In genomic region chr16:2529961-2530628, GRCh38 we compare ENCODE assay signal across 12 cellular contexts. TPM values are rescaled to one million over a fixed set of nuclear protein-coding genes. Genes with fewer than 3 reads are reported as not detected.
DNase-seq lines count a peak whose midpoint lies in the region; ATAC-seq, FAIRE-seq and TF ChIP-seq lines count a peak whose summit lies in the region.
"Had no signal": no experiment of that assay in that cellular context is flagged by ENCODE, and none has a peak within 500 bp of the region (broad histone marks: within the 10 kb centered on the region; RNA-seq: fewer than 3 reads in every experiment).

No MANE protein-coding gene starts in this region.

- peaks cover 0 to 5% (median 0%) of the 10 kb centered on the region in 3 donors for H3K27me3 Mint-ChIP-seq in CD14-positive monocyte (ENCODE audit: low read depth in 3 of 3)
- H3K27me3 Mint-ChIP-seq in natural killer cell (ENCODE audit: low read depth in 2 of 2), result no peaks in the 10 kb centered on the region

- 0 out of 2 replicates have a peak, but pooled peaks have one; percentile 6 for TF ChIP-seq POLR2A in GM12892 (IDR thresholded peaks at IDR 0.05; ENCODE audit: low read depth, low read length)

- no peaks in the 10 kb centered on the region for H3K27me3 ChIP-seq in ascending aorta
- H3K27me3 ChIP-seq: testis had no signal

- H3K4me1 ChIP-seq in ascending aorta, result peaks cover 0 to 11% of the 10 kb centered on the region in 2 donors
- H3K4me1 ChIP-seq: testis had no signal

- H3K9me3 Mint-ChIP-seq in CD14-positive monocyte, result no peaks in the 10 kb centered on the region
- H3K9me3 Mint-ChIP-seq in natural killer cell, result no peaks in the 10 kb centered on the region

- H3K9me3 ChIP-seq in ascending aorta, result no peaks in the 10 kb centered on the region
- H3K9me3 ChIP-seq: testis had no signal

- FAIRE-seq in GM12892 (lab: Jason Lieb, UNC), result no peak
- FAIRE-seq: endothelial cell of umbilical vein had no signal

- intact Hi-C loops in CD14-positive monocyte (cut with micrococcal nuclease) (no loop called here), natural killer cell (cut with micrococcal nuclease) (no loop called here), ascending aorta (cut with DNase I) (loop anchor here (5.0 to 10.0 kb wide), 5 partner anchors 142 to 1218 kb away; partner anchors contain the start of genes FLYWCH1, HCFC1R1, THOC6 and TNFRSF12A)

- H3K4me3 ChIP-seq in coronary artery, result no peak overlapping the region
- H3K4me3 ChIP-seq in ascending aorta, result no peak overlapping the region
- H3K4me3 ChIP-seq: testis had no signal

- ATAC-seq in natural killer cell (no peak), HG02884 (IDR thresholded peaks at IDR 0.05; ENCODE audit: unreplicated experiment) (no peak), HG02970 (IDR thresholded peaks at IDR 0.05; ENCODE audit: low FRiP score, unreplicated experiment) (no peak)

- no peak overlapping the region for H3K27ac ChIP-seq in coronary artery
- H3K27ac ChIP-seq in ascending aorta, result no peak overlapping the region
- H3K27ac ChIP-seq: WERI-Rb-1 had no signal

- H3K4me3 Mint-ChIP-seq in CD14-positive monocyte, result no peak overlapping the region
- no peak overlapping the region for H3K4me3 Mint-ChIP-seq in natural killer cell

- H3K27ac Mint-ChIP-seq in CD14-positive monocyte (peak overlapping the region; percentile 45 to 83 (median 67)), natural killer cell (peak overlapping the region; percentile 98 to 100)

- TF ChIP-seq CTCF in CD14-positive monocyte (IDR thresholded peaks at IDR 0.05) (no peak), coronary artery (IDR thresholded peaks at IDR 0.05) (no peak), natural killer cell (IDR thresholded peaks at IDR 0.05) (no peak), ascending aorta (IDR thresholded peaks at IDR 0.05) (no peak)

- H3K36me3 Mint-ChIP-seq in CD14-positive monocyte (peaks cover 32 to 55% of the 10 kb centered on the region in 2 donors), natural killer cell (no peaks in the 10 kb centered on the region)

- peaks cover 21 to 34% of the 10 kb centered on the region in 2 donors for H3K36me3 ChIP-seq in ascending aorta

- DNase-seq in CD14-positive monocyte (ENCODE audit: low spot score) (no peak), GM12892 (ENCODE audit: insufficient read length) (no peak), coronary artery (ENCODE audit: low spot score) (peak; percentile 71), natural killer cell (no peak), ascending aorta (ENCODE audit: low spot score in 2 of 2) (no peak)
- DNase-seq: DMS 273 treated with DMSO at 0.1 percent for 48 hours, NCI-H1436, testis, WERI-Rb-1 had no signal

- peaks cover 32% of the 10 kb centered on the region for H3K4me1 Mint-ChIP-seq in CD14-positive monocyte
- peaks cover 18 to 26% of the 10 kb centered on the region in 2 donors for H3K4me1 Mint-ChIP-seq in natural killer cell

RNA-seq across cellular contexts. Expression of gene CEMP1, which starts 1.1 kb away (rescaled TPM):
- polyA plus RNA-seq in CD14-positive monocyte, result under 1 TPM in 1 of 2 donors, not detected in 1; 0.56 TPM
- not detected for polyA plus RNA-seq in GM12892 (2012; ENCODE audit: missing spikeins)
- under 1 TPM; 0.28 to 0.56 (median 0.45) TPM for total RNA-seq in natural killer cell
- total RNA-seq in ascending aorta, result not detected
- total RNA-seq: endothelial cell of umbilical vein had no signal
- polyA plus RNA-seq: endothelial cell of umbilical vein had no signal

RNA-seq across cellular contexts. Expression of gene PDPK1, which starts 7.7 kb away (rescaled TPM):
- 10 to 100 TPM; 35.6 to 38.6 TPM for polyA plus RNA-seq in CD14-positive monocyte
- 23.1 TPM for polyA plus RNA-seq in GM12892 (2012; ENCODE audit: missing spikeins)
- 10 to 100 TPM; 63.1 to 80.7 (median 73.5) TPM for total RNA-seq in natural killer cell
- 23.2 TPM for total RNA-seq in ascending aorta

RNA-seq across cellular contexts. Expression of gene AMDHD2, which starts 9.9 kb away (rescaled TPM):
- polyA plus RNA-seq in CD14-positive monocyte, result 1 to 10 TPM; 6.9 to 8.4 TPM
- 12.3 TPM for polyA plus RNA-seq in GM12892 (2012; ENCODE audit: missing spikeins)
- 100 to 1,000 TPM; 129 to 162 (median 144) TPM for total RNA-seq in natural killer cell
- total RNA-seq in ascending aorta, result 16.1 TPM

RNA-seq across cellular contexts. Expression of gene ATP6V0C, which starts 16.3 kb away (rescaled TPM):
- 100 to 1,000 TPM; 176 to 187 TPM for polyA plus RNA-seq in CD14-positive monocyte
- 15.5 TPM for polyA plus RNA-seq in GM12892 (2012; ENCODE audit: missing spikeins)
- total RNA-seq in natural killer cell (100 to 1,000 TPM; 183 to 242 (median 217) TPM), ascending aorta (91.9 TPM)

RNA-seq across cellular contexts. Expression of gene TBC1D24, which starts 55.2 kb away (rescaled TPM):
- 1 to 10 TPM in 1 of 2 donors, under 1 TPM in 1; 0.76 to 2.1 TPM for polyA plus RNA-seq in CD14-positive monocyte
- polyA plus RNA-seq in GM12892 (2012; ENCODE audit: missing spikeins), result 2.7 TPM
- total RNA-seq in natural killer cell (10 to 100 TPM in 2 of 3 donors, 1 to 10 TPM in 1; 7.2 to 13.0 (median 10.9) TPM), ascending aorta (22.5 TPM)
